Comparison of ENCODE assay signal across 17 cellular contexts in the genomic region with DNA sequence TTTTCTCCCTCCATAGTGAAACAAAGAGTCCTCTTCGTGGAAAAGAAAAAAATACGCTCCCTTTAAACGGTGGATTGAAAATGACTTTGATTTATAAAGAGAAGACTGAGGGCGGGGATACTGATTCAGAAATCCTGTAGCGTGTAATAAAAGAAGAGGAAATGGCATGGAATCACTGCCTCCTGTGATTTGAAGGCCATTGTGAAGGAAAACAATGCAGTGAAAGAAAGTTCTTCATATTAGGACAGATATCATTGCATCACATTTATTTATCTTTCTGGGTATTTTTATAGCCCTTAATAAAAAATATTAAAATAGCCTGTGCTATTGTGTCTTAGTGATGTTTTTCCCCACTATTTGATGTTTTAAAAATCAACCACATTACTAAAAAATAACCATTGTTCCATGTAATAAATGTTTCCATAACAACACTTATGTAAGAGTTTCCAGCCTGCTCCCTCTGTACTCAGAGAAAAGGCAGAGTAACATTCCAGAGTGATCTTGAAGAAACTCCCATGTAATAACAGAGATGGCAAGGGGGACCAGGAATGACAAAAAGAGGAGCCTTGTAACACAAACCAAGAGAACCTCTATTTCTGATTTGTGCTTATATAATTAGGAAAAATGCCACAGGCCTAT. TPM values are rescaled to one million over a fixed set of nuclear protein-coding genes. Genes with fewer than 3 reads are reported as not detected.
A peak's percentile ranks its signal among the peaks of the same experiment; 100 is the strongest.
DNase-seq lines count a peak whose midpoint lies in the region; ATAC-seq, FAIRE-seq and TF ChIP-seq lines count a peak whose summit lies in the region.
"Had no signal": no experiment of that assay in that cellular context is flagged by ENCODE, and none has a peak within 500 bp of the region (broad histone marks: within the 10 kb centered on the region; RNA-seq: fewer than 3 reads in every experiment).

No MANE protein-coding gene starts in this region.

- H2AFZ ChIP-seq in HepG2 (ENCODE audit: low read length) = no peak overlapping the region

- H3K4me3 ChIP-seq in right lobe of liver (no peak overlapping the region), HepG2 (replicated peaks in 1 of 3; ENCODE audit: insufficient read depth in 1 of 3, low read depth in 2 of 3, low read length in 3 of 3) (no peak overlapping the region), right cardiac atrium (ENCODE audit: low read length) (no peak overlapping the region), rectal smooth muscle tissue (ENCODE audit: low read length) (no peak overlapping the region)
- H3K4me3 ChIP-seq: breast epithelium had no signal

- H3K4me1 ChIP-seq in right lobe of liver (peaks cover 0 to 8% (median 0%) of the 10 kb centered on the region in 4 donors), HepG2 (ENCODE audit: insufficient read depth, low read length) (peaks cover 11% of the 10 kb centered on the region), right cardiac atrium (ENCODE audit: control insufficient read depth, insufficient read depth, low read length) (peaks cover 6% of the 10 kb centered on the region), rectal smooth muscle tissue (ENCODE audit: control insufficient read depth, insufficient read depth, low read length) (peaks cover 29% of the 10 kb centered on the region)
- H3K4me1 ChIP-seq: breast epithelium had no signal

- no peak for TF ChIP-seq POLR2A in right lobe of liver (IDR thresholded peaks at IDR 0.05)
- no peak for TF ChIP-seq POLR2A in HepG2 (IDR thresholded peaks at IDR 0.05; ENCODE audit: insufficient read depth in 1 of 2, low read depth in 2 of 2, low read length in 2 of 2)

- CTCF ChIA-PET in HepG2 (lab: Yijun Ruan, JAX; ENCODE audit: low intra/inter-chr PET ratio, low total read pairs) = no interaction called here

- H4K20me1 ChIP-seq in HepG2 (ENCODE audit: insufficient read depth, low read length) = peaks cover 15% of the 10 kb centered on the region

- intact Hi-C loops in right lobe of liver (cut with DNase I) = loop anchor here in 1 of 2 donors (10.0 kb wide), 1 partner anchor 105 kb away; no protein-coding TSS in a partner anchor
- intact Hi-C loops in HepG2 (cut with micrococcal nuclease; ENCODE audit: unreplicated experiment) = no loop called here
- intact Hi-C loops in right cardiac atrium (cut with DNase I) = no loop called here

- ATAC-seq in right lobe of liver (peak; percentile 22 to 54 (median 26)), HepG2 (no peak), right cardiac atrium (peak; percentile 31 to 70), GM18907 (IDR thresholded peaks at IDR 0.05; ENCODE audit: unreplicated experiment) (no peak), GM19328 (IDR thresholded peaks at IDR 0.05; ENCODE audit: unreplicated experiment) (no peak)
- ATAC-seq: esophagus mucosa, Panc1 had no signal

- DNase-seq in right lobe of liver (no peak), HepG2 (ENCODE audit: low spot score) (no peak), right cardiac atrium (no peak), occipital lobe (lab: John Stamatoyannopoulos, UW) (no peak), T-helper 2 cell (no peak)
- DNase-seq: activated CD4-positive, alpha-beta T cell treated with anti-CD3 and anti-CD28 coated beads, Interleukin-2, amount 10 ng/mL, durations not matched to agents 24 days and 14 days; IMR-90; NCI-H1105; NCI-H510A treated with DMSO at 0.1 percent for 48 hours; T-helper 1 cell had no signal

- H3K27ac ChIP-seq in right lobe of liver (peak overlapping the region in 1 of 3 donors; percentile 41), HepG2 (ENCODE audit: extremely low read length, insufficient read depth, low read length) (no peak overlapping the region), right cardiac atrium (ENCODE audit: low read length) (no peak overlapping the region), rectal smooth muscle tissue (ENCODE audit: low read depth, low read length) (peak overlapping the region; percentile 85)

- H3K9ac ChIP-seq in HepG2 (ENCODE audit: insufficient read depth, low read depth, low read length) = no peak overlapping the region
- H3K9ac ChIP-seq in rectal smooth muscle tissue (ENCODE audit: low read length) = no peak overlapping the region

- TF ChIP-seq CTCF in right lobe of liver (IDR thresholded peaks at IDR 0.05) = no peak
- no peak for TF ChIP-seq CTCF in HepG2 (CRISPR knock-in tag; IDR thresholded peaks at IDR 0.05)

- POLR2A ChIA-PET in HepG2 (lab: Yijun Ruan, JAX) = interaction anchor here (1.7 kb wide), 1 partner anchor 27 kb away, joined by 7 read pairs; no protein-coding TSS in a partner anchor

- H3K79me2 ChIP-seq in HepG2 (ENCODE audit: insufficient read depth, low read length) = peaks cover 41% of the 10 kb centered on the region

- in situ Hi-C loops in HepG2 (cut with HindIII; ENCODE audit: extremely low pct_ligation_motif_present, low pct_unique_long_range_greater_than_20kb) = no loop called here

- H3K36me3 ChIP-seq in right lobe of liver = peaks cover 0 to 14% (median 4%) of the 10 kb centered on the region in 4 donors
- H3K36me3 ChIP-seq in HepG2 (replicated peaks in 1 of 2; ENCODE audit: control insufficient read depth in 1 of 2, insufficient read depth in 2 of 2, low read length in 2 of 2) = peaks cover 4 to 34% of the 10 kb centered on the region in 2 experiments
- no peaks in the 10 kb centered on the region for H3K36me3 ChIP-seq in rectal smooth muscle tissue (ENCODE audit: control insufficient read depth, insufficient read depth, low read length)
- H3K36me3 ChIP-seq: breast epithelium had no signal

- TF ChIP-seq RAD21 in HepG2 (CRISPR knock-in tag; IDR thresholded peaks at IDR 0.05) = no peak

- H3K9me3 ChIP-seq in right lobe of liver (no peaks in the 10 kb centered on the region), HepG2 (ENCODE audit: low read length) (no peaks in the 10 kb centered on the region), right cardiac atrium (ENCODE audit: control insufficient read depth, low read length) (no peaks in the 10 kb centered on the region)
- H3K9me3 ChIP-seq: breast epithelium had no signal

- WGBS in right lobe of liver (ENCODE audit: insufficient coverage, low coverage, low lambda C conversion rate, missing lambda C conversion rate) = 65% methylated on average over 5 of the region's 5 CpGs
- 94% methylated on average over 5 of the region's 5 CpGs for WGBS in HepG2 (ENCODE audit: low lambda C conversion rate)
- 66% methylated on average over 5 of the region's 5 CpGs for WGBS in right cardiac atrium

- BruUV-seq in HepG2 (replicated peaks; lab: Mats Ljungman, UMichigan) = no TSS peak

- no peak overlapping the region for H3K4me2 ChIP-seq in HepG2 (ENCODE audit: low read depth, low read length)

- H3K27me3 ChIP-seq in right lobe of liver = no peaks in the 10 kb centered on the region
- H3K27me3 ChIP-seq in HepG2 (ENCODE audit: control insufficient read depth in 1 of 2, insufficient read depth in 2 of 2, low read length in 2 of 2) = no peaks in the 10 kb centered on the region
- H3K27me3 ChIP-seq in right cardiac atrium (ENCODE audit: control insufficient read depth, insufficient read depth) = no peaks in the 10 kb centered on the region
- H3K27me3 ChIP-seq in rectal smooth muscle tissue (ENCODE audit: control insufficient read depth, insufficient read depth, low read length) = no peaks in the 10 kb centered on the region
- H3K27me3 ChIP-seq: breast epithelium had no signal

- no peak for FAIRE-seq in HepG2 (lab: Jason Lieb, UNC)
- FAIRE-seq: urothelium cell line had no signal

- no peak for TF ChIP-seq EP300 in HepG2 (IDR thresholded peaks at IDR 0.05; ENCODE audit: low read depth in 2 of 2, low read length in 2 of 2)
- no peak for TF ChIP-seq EP300 in HepG2 (CRISPR knock-in tag; IDR thresholded peaks at IDR 0.05; ENCODE audit: borderline replicate concordance)

TF ChIP-seq in HepG2, 621 proteins besides CTCF, POLR2A, EP300 and RAD21 (continues in another document):
- TF ChIP-seq BCL3 (CRISPR knock-in tag; IDR thresholded peaks at IDR 0.05) = no peak

RNA-seq across cellular contexts. Expression of gene MRPL33, which starts 8.0 kb away (rescaled TPM):
- 10 to 100 TPM; 28.9 to 63.4 (median 36.0) TPM for total RNA-seq in right lobe of liver
- 218 and 227 TPM in 2 replicates for total RNA-seq in HepG2 (2016; rRNA removed; fragmentation: Illumina TruSeq; extraction: Trizol)
- total RNA-seq in HepG2 (2016; cell fraction: cytosol; rRNA removed; fragmentation: Illumina TruSeq; extraction: Trizol; ENCODE audit: low read depth) = 206 and 269 TPM in 2 replicates
- 231 and 234 TPM in 2 replicates for total RNA-seq in HepG2 (2016; cell fraction: insoluble cytoplasmic fraction; rRNA removed; fragmentation: Illumina TruSeq; extraction: Trizol)
- total RNA-seq in HepG2 (2016; cell fraction: membrane; rRNA removed; fragmentation: Illumina TruSeq; extraction: Trizol) = 210 and 239 TPM in 2 replicates
- total RNA-seq in HepG2 (2016; cell fraction: nucleus; rRNA removed; fragmentation: Illumina TruSeq; extraction: Trizol) = 93.8 and 105 TPM in 2 replicates
- 54.9 and 69.7 TPM in 2 replicates for polyA plus RNA-seq in HepG2 (2011; rRNA removed)
- 29.2 and 44.3 TPM in 2 replicates for polyA plus RNA-seq in HepG2 (2011; cell fraction: cytosol; rRNA removed)
- polyA plus RNA-seq in HepG2 (2011; cell fraction: nucleus; rRNA removed) = 19.7 and 29.3 TPM in 2 replicates
- polyA plus RNA-seq in HepG2 (2012) = 135 and 250 TPM in 2 replicates
- polyA plus RNA-seq in HepG2 (2016; cell fraction: cytosol; fragmentation: Illumina TruSeq; extraction: Trizol; ENCODE audit: low read depth) = 238 and 374 TPM in 2 replicates
- polyA plus RNA-seq in HepG2 (2016; cell fraction: insoluble cytoplasmic fraction; fragmentation: Illumina TruSeq; extraction: Trizol; ENCODE audit: low read depth) = 240 and 279 TPM in 2 replicates
- 207 and 271 TPM in 2 replicates for polyA plus RNA-seq in HepG2 (2016; cell fraction: membrane; fragmentation: Illumina TruSeq; extraction: Trizol; ENCODE audit: low read depth)
- polyA plus RNA-seq in HepG2 (2016; cell fraction: nucleus; fragmentation: Illumina TruSeq; extraction: Trizol; ENCODE audit: insufficient read depth, low read depth) = 189 and 213 TPM in 2 replicates
- 1.6 and 6.6 TPM in 2 replicates for polyA minus RNA-seq in HepG2 (2011; rRNA and poly(A)+ RNA removed; ENCODE audit: low replicate concordance)
- polyA minus RNA-seq in HepG2 (2011; cell fraction: cytosol; rRNA and poly(A)+ RNA removed) = 17.9 and 19.8 TPM in 2 replicates
- polyA minus RNA-seq in HepG2 (2011; cell fraction: nucleus; rRNA and poly(A)+ RNA removed) = 35.8 and 39.4 TPM in 2 replicates
- total RNA-seq in right cardiac atrium = 100 to 1,000 TPM; 242 to 308 (median 274) TPM
- polyA plus RNA-seq in right cardiac atrium = 596 TPM
- total RNA-seq in occipital lobe = 39.1 TPM

Comparison
In these comparisons a context has a peak if more than half of its experiments do, and no peak if none do; other contexts are left out.
1. ATAC-seq: peak in right lobe of liver (4 of 4) and right cardiac atrium (2 of 2); none in HepG2 (single experiment), GM18907 (single experiment) and GM19328 (single experiment).